Comparison of ENCODE assay signal across 24 cellular contexts in the genomic region with DNA sequence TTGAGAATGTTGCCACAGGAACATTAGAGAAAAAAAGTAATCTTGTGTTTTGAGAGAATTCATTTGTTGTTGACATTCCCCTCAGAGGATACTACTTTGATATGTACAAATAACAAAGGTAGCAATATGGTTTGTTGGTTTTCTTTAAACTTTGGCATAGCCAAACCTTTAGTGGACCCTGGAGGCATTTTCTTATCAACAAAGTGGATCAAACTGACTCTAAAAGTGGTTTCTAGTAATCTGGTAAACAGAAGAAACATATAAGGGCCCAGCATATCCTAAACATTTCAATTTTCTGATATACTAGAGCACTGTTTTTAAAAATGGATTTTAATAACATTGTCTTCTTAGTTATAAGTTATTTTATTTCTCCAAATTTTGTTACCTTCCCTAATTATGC. TPM values are rescaled to one million over a fixed set of nuclear protein-coding genes. Genes with fewer than 3 reads are reported as not detected.
DNase-seq lines count a peak whose midpoint lies in the region; ATAC-seq, FAIRE-seq and TF ChIP-seq lines count a peak whose summit lies in the region.
"Had no signal": no experiment of that assay in that cellular context is flagged by ENCODE, and none has a peak within 500 bp of the region (broad histone marks: within the 10 kb centered on the region; RNA-seq: fewer than 3 reads in every experiment).

No MANE protein-coding gene starts in this region.

- no peak overlapping the region for H2BK120ac ChIP-seq in trophoblast cell (ENCODE audit: insufficient read depth, low read length, poor library complexity)

- in situ Hi-C loops in K562 (cut with MboI): no loop called here

- H3K27ac ChIP-seq in K562 (ENCODE audit: extremely low read depth, low read depth, low read length) (no peak overlapping the region), trophoblast cell (ENCODE audit: low read depth, low read length) (no peak overlapping the region)
- H3K27ac ChIP-seq: 22Rv1, BLaER1, C4-2B had no signal

- H2BK12ac ChIP-seq in trophoblast cell (ENCODE audit: low read length): no peak overlapping the region

- no peak overlapping the region for H2AK5ac ChIP-seq in trophoblast cell (ENCODE audit: low read length)

- H3K4ac ChIP-seq in trophoblast cell (ENCODE audit: low read depth, low read length): no peak overlapping the region

- ATAC-seq in K562 (no peak), GM21360 (IDR thresholded peaks at IDR 0.05; ENCODE audit: unreplicated experiment) (no peak)
- ATAC-seq: CD8-positive, alpha-beta T cell had no signal

- TF ChIP-seq RAD21 in K562 (CRISPR knock-in tag; conservative IDR thresholded peaks at IDR 0.05 in 1 of 2, IDR thresholded peaks at IDR 0.05 in 1 of 2): no peak

- H3K27me3 ChIP-seq in K562 (ENCODE audit: control insufficient read depth in 2 of 2, insufficient read depth in 2 of 2, low read length in 2 of 2) (no peaks in the 10 kb centered on the region), trophoblast cell (ENCODE audit: insufficient read depth, low read length) (no peaks in the 10 kb centered on the region)
- H3K27me3 ChIP-seq: BLaER1 had no signal

- CTCF ChIA-PET in K562 (lab: Yijun Ruan, JAX; ENCODE audit: low intra/inter-chr PET ratio): no interaction called here

- H3K4me3 ChIP-seq in K562 (no peak overlapping the region), trophoblast cell (ENCODE audit: low read depth, low read length) (no peak overlapping the region)
- H3K4me3 ChIP-seq: BLaER1, GM12878 had no signal

- no peaks in the 10 kb centered on the region for H3K36me3 ChIP-seq in K562 (ENCODE audit: control insufficient read depth, insufficient read depth, low read length)
- H3K36me3 ChIP-seq in trophoblast cell (ENCODE audit: control insufficient read depth in 1 of 2, insufficient read depth in 2 of 2, low read length in 2 of 2): no peaks in the 10 kb centered on the region
- H3K36me3 ChIP-seq: BLaER1 had no signal

- no peak overlapping the region for H3K18ac ChIP-seq in trophoblast cell (ENCODE audit: low read length)

- TF ChIP-seq CTCF in D721Med (IDR thresholded peaks at IDR 0.05; ENCODE audit: insufficient read depth, missing control alignments) (no peak), K562 (IDR thresholded peaks at IDR 0.05 in 2 of 3, conservative IDR thresholded peaks at IDR 0.05 in 1 of 3; ENCODE audit: insufficient read depth in 2 of 3, low read depth in 1 of 3, low read length in 3 of 3) (no peak)

- H3K79me1 ChIP-seq in trophoblast cell (ENCODE audit: low read length): peaks cover 6% of the 10 kb centered on the region

- H3K79me2 ChIP-seq in K562 (ENCODE audit: control insufficient read depth, insufficient read depth, low read length) (peaks cover 91% of the 10 kb centered on the region), trophoblast cell (ENCODE audit: control insufficient read depth, insufficient read depth, low read length, poor library complexity) (no peaks in the 10 kb centered on the region)

- no peak overlapping the region for H2AFZ ChIP-seq in K562 (ENCODE audit: low read depth, low read length)
- H2AFZ ChIP-seq in trophoblast cell (ENCODE audit: insufficient read depth, low read length, poor library complexity): no peak overlapping the region

- H4K20me1 ChIP-seq in K562 (replicated peaks; ENCODE audit: control insufficient read depth, insufficient read depth, low read length): peaks cover 5% of the 10 kb centered on the region
- H4K20me1 ChIP-seq: BLaER1 had no signal

- intact Hi-C loops in K562 (cut with micrococcal nuclease): no loop called here

- no peak overlapping the region for H2BK5ac ChIP-seq in trophoblast cell (ENCODE audit: low read depth, low read length, poor library complexity)

- H3K4me2 ChIP-seq in K562 (ENCODE audit: insufficient read depth, low read length): no peak overlapping the region
- H3K4me2 ChIP-seq in trophoblast cell (ENCODE audit: low read length): no peak overlapping the region
- H3K4me2 ChIP-seq: BLaER1 had no signal

- FAIRE-seq in D721Med (lab: Jason Lieb, UNC) (peak; percentile 77), K562 (lab: Jason Lieb, UNC) (no peak)
- FAIRE-seq: A204.1, GM12878, GM19239 had no signal

- BruUV-seq in K562 (replicated peaks; lab: Mats Ljungman, UMichigan): no TSS peak

- peaks cover 15 to 28% of the 10 kb centered on the region in 2 experiments for H3K4me1 ChIP-seq in K562 (replicated peaks in 1 of 2; ENCODE audit: control insufficient read depth in 2 of 2, insufficient read depth in 2 of 2, low read length in 2 of 2)
- peaks cover 4 to 9% of the 10 kb centered on the region in 2 experiments for H3K4me1 ChIP-seq in trophoblast cell (ENCODE audit: control insufficient read depth in 1 of 2, insufficient read depth in 2 of 2, low read length in 2 of 2)

- TF ChIP-seq POLR2A in K562 (conservative IDR thresholded peaks at IDR 0.05): no peak

- peaks cover 2% of the 10 kb centered on the region for H3K9me1 ChIP-seq in K562 (ENCODE audit: control insufficient read depth, insufficient read depth, low read length)

- no peak overlapping the region for H4K91ac ChIP-seq in trophoblast cell (ENCODE audit: low read depth, low read length)

- DNase-seq in D721Med (ENCODE audit: insufficient read length, low spot score): no peak
- DNase-seq in M059J (ENCODE audit: low read depth): peak; percentile 15
- DNase-seq in K562 (ENCODE audit: extremely low read depth in 1 of 4, low spot score in 3 of 4): no peak
- peak; percentile 27 to 89 for DNase-seq in trophoblast cell
- DNase-seq in ureter (ENCODE audit: low spot score): no peak
- no peak for DNase-seq in SHP77 treated with DMSO at 0.1 percent for 48 hours (lab: John Stamatoyannopoulos, UW)
- DNase-seq in mesenteric fat pad (ENCODE audit: low spot score): no peak
- DNase-seq: Caco-2; CD4-positive, CD25-positive, alpha-beta regulatory T cell; CD8-positive, alpha-beta T cell; DMS 273 treated with DMSO at 0.1 percent for 48 hours; DMS79; EL; GDM1; GOT3; H7; HCEC 1CT had no signal

- H3K9me3 ChIP-seq in K562 (replicated peaks; ENCODE audit: control insufficient read depth, insufficient read depth, low read depth, low read length) (no peaks in the 10 kb centered on the region), trophoblast cell (ENCODE audit: insufficient read depth, low read depth, low read length) (no peaks in the 10 kb centered on the region)
- H3K9me3 ChIP-seq: BLaER1, Caco-2 had no signal

- H3K9ac ChIP-seq in K562 (ENCODE audit: insufficient read depth in 1 of 2, low read depth in 2 of 2, low read length in 2 of 2): peak overlapping the region in 1 of 2 experiments; percentile 0; a peak in 1 of 4 replicates
- H3K9ac ChIP-seq in trophoblast cell (ENCODE audit: low read length): no peak overlapping the region
- H3K9ac ChIP-seq: BLaER1 had no signal

- H4K8ac ChIP-seq in trophoblast cell (ENCODE audit: low read depth, low read length): no peak overlapping the region

- POLR2A ChIA-PET in K562 (lab: Yijun Ruan, JAX): interaction anchor here (1.0 kb wide), 1 partner anchor 17 kb away, joined by 3 read pairs; no protein-coding TSS in a partner anchor

- H3K14ac ChIP-seq in trophoblast cell (ENCODE audit: low read length): no peak overlapping the region

- H3K23ac ChIP-seq in trophoblast cell (ENCODE audit: low read length): no peak overlapping the region

- no peak for TF ChIP-seq EP300 in K562 (IDR thresholded peaks at IDR 0.05; ENCODE audit: low read length)

- no peak overlapping the region for H4K12ac ChIP-seq in trophoblast cell (ENCODE audit: low read depth, low read length)

TF ChIP-seq in K562, 482 proteins besides CTCF, POLR2A, EP300 and RAD21:
- no peak for TF ChIP-seq ZNF217 (CRISPR knock-in tag; IDR thresholded peaks at IDR 0.05)
- TF ChIP-seq, protein P1, sequence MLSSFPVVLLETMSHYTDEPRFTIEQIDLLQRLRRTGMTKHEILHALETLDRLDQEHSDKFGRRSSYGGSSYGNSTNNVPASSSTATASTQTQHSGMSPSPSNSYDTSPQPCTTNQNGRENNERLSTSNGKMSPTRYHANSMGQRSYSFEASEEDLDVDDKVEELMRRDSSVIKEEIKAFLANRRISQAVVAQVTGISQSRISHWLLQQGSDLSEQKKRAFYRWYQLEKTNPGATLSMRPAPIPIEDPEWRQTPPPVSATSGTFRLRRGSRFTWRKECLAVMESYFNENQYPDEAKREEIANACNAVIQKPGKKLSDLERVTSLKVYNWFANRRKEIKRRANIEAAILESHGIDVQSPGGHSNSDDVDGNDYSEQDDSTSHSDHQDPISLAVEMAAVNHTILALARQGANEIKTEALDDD (IDR thresholded peaks at IDR 0.05): 0 out of 2 replicates have a peak, but pooled peaks have one; percentile 19

RNA-seq across cellular contexts. Expression of a gene that starts 29.8 kb away (rescaled TPM):
- 5.5 and 6.2 TPM in 2 replicates for total RNA-seq in M059J (2014; rRNA removed; shearing (Covaris generic))
- total RNA-seq in K562 (2011; cell fraction: chromatin; rRNA removed; ENCODE audit: low replicate concordance): 34.9 and 64.7 TPM in 2 replicates
- total RNA-seq in K562 (2011; cell fraction: nucleolus; rRNA removed): 9.8 and 13.7 TPM in 2 replicates
- total RNA-seq in K562 (2011; cell fraction: nucleoplasm; rRNA removed): 33.9 and 47.9 TPM in 2 replicates
- total RNA-seq in K562 (2014; rRNA removed): 6.0 and 8.5 TPM in 2 replicates
- total RNA-seq in K562 (2014; rRNA removed; fragmentation: Illumina TruSeq; extraction: Trizol): 18.2 and 20.1 TPM in 2 replicates
- total RNA-seq in K562 (2015; rRNA removed; fragmentation: Illumina TruSeq; extraction: Trizol): 14.4 and 14.9 TPM in 2 replicates
- total RNA-seq in K562 (2021): 19.9 and 22.3 TPM in 2 replicates
- polyA plus RNA-seq in K562 (2011; rRNA removed): 13.6 and 14.2 TPM in 2 replicates
- polyA plus RNA-seq in K562 (2011; cell fraction: cytosol; rRNA removed): 13.0 and 21.3 TPM in 2 replicates
- 15.4 and 22.1 TPM in 2 replicates for polyA plus RNA-seq in K562 (2011; cell fraction: nucleus; rRNA removed)
- 3.2 and 5.0 TPM in 2 replicates for polyA plus RNA-seq in K562 (2012)
- polyA plus RNA-seq in K562 (2014; fragmentation: Illumina TruSeq; extraction: Trizol): 7.9 and 8.2 TPM in 2 replicates
- polyA plus RNA-seq in K562 (2014; fragmentation: Nextera tagmentation; extraction: Ambion mirVana): 1 to 10 TPM; 2.6 to 6.0 TPM
- 5.9 and 8.8 TPM in 2 replicates for polyA plus RNA-seq in K562 (2014; rRNA removed)
- 33.3 and 39.0 TPM in 2 replicates for polyA minus RNA-seq in K562 (2011; rRNA and poly(A)+ RNA removed)
- 8.8 and 9.9 TPM in 2 replicates for polyA minus RNA-seq in K562 (2011; cell fraction: cytosol; rRNA and poly(A)+ RNA removed)
- 16.7 and 24.5 TPM in 2 replicates for polyA minus RNA-seq in K562 (2011; cell fraction: nucleus; rRNA and poly(A)+ RNA removed)
- 28.6 and 29.4 TPM in 2 replicates for polyA plus RNA-seq in trophoblast cell (2013)
- total RNA-seq in ureter: 31.5 TPM
- total RNA-seq in mesenteric fat pad: 18.8 TPM

Comparison
In these comparisons a context has a peak if more than half of its experiments do, and no peak if none do; other contexts are left out.
1. DNase-seq: peak in M059J (single experiment) and trophoblast cell (2 of 2); none in D721Med (single experiment), K562 (0 of 4), ureter (single experiment), SHP77 treated with DMSO at 0.1 percent for 48 hours (single experiment) and mesenteric fat pad (single experiment).